In genomic region chr6:169894377-169894960, GRCh38 we compare ENCODE assay signal across 16 cellular contexts.
A peak's percentile ranks its signal among the peaks of the same experiment; 100 is the strongest.
DNase-seq lines count a peak whose midpoint lies in the region; ATAC-seq and TF ChIP-seq lines count a peak whose summit lies in the region.
"Had no signal": no experiment of that assay in that cellular context is flagged by ENCODE, and none has a peak within 500 bp of the region (broad histone marks: within the 10 kb centered on the region; RNA-seq: fewer than 3 reads in every experiment).

No MANE protein-coding gene starts in this region.

- H3K27me3 Mint-ChIP-seq in osteocyte (ENCODE audit: unreplicated experiment) = no peaks in the 10 kb centered on the region
- peaks cover 1% of the 10 kb centered on the region for H3K27me3 Mint-ChIP-seq in activated T-cell treated with anti-CD3 and anti-CD28 coated beads, Interleukin-2, amount 50 U/mL, for 72 hours (ENCODE audit: low read depth)

- H4K8ac ChIP-seq in IMR-90 (ENCODE audit: low read depth in 2 of 2, low read length in 2 of 2) = no peak overlapping the region

- no peak overlapping the region for H3K4me3 ChIP-seq in IMR-90 (ENCODE audit: insufficient read depth, low read depth, low read length)
- H3K4me3 ChIP-seq: GM23338 had no signal

- H3K4me2 ChIP-seq in IMR-90 (ENCODE audit: low read depth, low read length) = no peak overlapping the region
- H3K4me2 ChIP-seq: GM23338 had no signal

- ATAC-seq in IMR-90 (ENCODE audit: low read depth) = no peak
- no peak for ATAC-seq in GM18907 (IDR thresholded peaks at IDR 0.05; ENCODE audit: unreplicated experiment)
- no peak for ATAC-seq in activated T-cell treated with anti-CD3 and anti-CD28 coated beads, Interleukin-2, amount 50 U/mL, for 72 hours (replicated peaks in 1 of 2)
- ATAC-seq: GM23338 had no signal

- H3K4me1 Mint-ChIP-seq in osteocyte (ENCODE audit: unreplicated experiment) = no peaks in the 10 kb centered on the region
- H3K4me1 Mint-ChIP-seq in activated T-cell treated with anti-CD3 and anti-CD28 coated beads, Interleukin-2, amount 50 U/mL, for 72 hours (ENCODE audit: low read depth) = no peaks in the 10 kb centered on the region
- H3K4me1 Mint-ChIP-seq: GM23338 had no signal

- no peak overlapping the region for H3K4me3 Mint-ChIP-seq in osteocyte (ENCODE audit: unreplicated experiment)
- no peak overlapping the region for H3K4me3 Mint-ChIP-seq in activated T-cell treated with anti-CD3 and anti-CD28 coated beads, Interleukin-2, amount 50 U/mL, for 72 hours
- H3K4me3 Mint-ChIP-seq: CD4-positive, CD25-positive, alpha-beta regulatory T cell; CD8-positive, alpha-beta memory T cell; GM23338 had no signal

- in situ Hi-C loops in IMR-90 (cut with MboI; ENCODE audit: low sequenced_read_pairs) = no loop called here

- H4K91ac ChIP-seq in IMR-90 (ENCODE audit: insufficient read depth, low read depth, low read length) = no peak overlapping the region

- BruUV-seq in IMR-90 (replicated peaks; lab: Mats Ljungman, UMichigan) = no TSS peak

- TF ChIP-seq CTCF in IMR-90 (conservative IDR thresholded peaks at IDR 0.05; ENCODE audit: low read depth, low read length) (no peak), osteocyte (IDR thresholded peaks at IDR 0.05) (no peak)

- H3K18ac ChIP-seq in IMR-90 (ENCODE audit: low read depth, low read length) = no peak overlapping the region

- no peak overlapping the region for H3K27ac ChIP-seq in IMR-90 (ENCODE audit: insufficient read depth, low read length)

- no peak overlapping the region for H4K5ac ChIP-seq in IMR-90 (ENCODE audit: low read depth, low read length)

- no peak overlapping the region for H2AK5ac ChIP-seq in IMR-90 (ENCODE audit: low read depth, low read length)

- H2BK15ac ChIP-seq in IMR-90 (ENCODE audit: low read depth, low read length) = no peak overlapping the region

- peak; percentile 10 for DNase-seq in D341Med (ENCODE audit: low spot score)
- DNase-seq in IMR-90 = no peak
- DNase-seq in mesenteric fat pad (ENCODE audit: low spot score) = peak; percentile 41
- DNase-seq in osteocyte (ENCODE audit: extremely low spot score, unreplicated experiment) = peak; percentile 76
- no peak for DNase-seq in dedifferentiated amniotic fluid mesenchymal stem cell (ENCODE audit: extremely low spot score)
- no peak for DNase-seq in activated T-cell treated with anti-CD3 and anti-CD28 coated beads for 4 hours
- no peak for DNase-seq in activated T-cell treated with anti-CD3 and anti-CD28 coated beads, Interleukin-2, amount 50 U/mL, for 72 hours
- DNase-seq: ACHN; BE2C; C1 segment of cervical spinal cord; CD4-positive, CD25-positive, alpha-beta regulatory T cell; CD8-positive, alpha-beta memory T cell; COR-L47; HCEC 1CT had no signal

- H2BK120ac ChIP-seq in IMR-90 (ENCODE audit: low read depth, low read length) = no peak overlapping the region

- H3K27ac Mint-ChIP-seq in osteocyte (ENCODE audit: unreplicated experiment) = no peak overlapping the region
- H3K27ac Mint-ChIP-seq in activated T-cell treated with anti-CD3 and anti-CD28 coated beads, Interleukin-2, amount 50 U/mL, for 72 hours = no peak overlapping the region
- H3K27ac Mint-ChIP-seq: CD4-positive, CD25-positive, alpha-beta regulatory T cell; CD8-positive, alpha-beta memory T cell; GM23338 had no signal

- peaks cover 50% of the 10 kb centered on the region for H3K9me3 ChIP-seq in IMR-90 (ENCODE audit: control insufficient read depth, insufficient read depth, low read length)
- H3K9me3 ChIP-seq: BE2C had no signal

- H2BK20ac ChIP-seq in IMR-90 (ENCODE audit: low read depth, low read length) = no peak overlapping the region

- no peak overlapping the region for H2AK9ac ChIP-seq in IMR-90 (replicated peaks; ENCODE audit: low read depth, low read length, poor library complexity)

- H3K27me3 ChIP-seq in IMR-90 (ENCODE audit: control insufficient read depth, insufficient read depth, low read length) = no peaks in the 10 kb centered on the region
- H3K27me3 ChIP-seq: BE2C had no signal

- no peaks in the 10 kb centered on the region for H3K36me3 Mint-ChIP-seq in osteocyte (ENCODE audit: unreplicated experiment)
- peaks cover 5 to 8% of the 10 kb centered on the region in 2 donors for H3K36me3 Mint-ChIP-seq in activated T-cell treated with anti-CD3 and anti-CD28 coated beads, Interleukin-2, amount 50 U/mL, for 72 hours (ENCODE audit: insufficient read depth in 2 of 2)
- H3K36me3 Mint-ChIP-seq: CD4-positive, CD25-positive, alpha-beta regulatory T cell had no signal

- no peak for TF ChIP-seq POLR2A in IMR-90 (IDR thresholded peaks at IDR 0.05; ENCODE audit: low read depth, low read length)

- H3K36me3 ChIP-seq in IMR-90 (ENCODE audit: control insufficient read depth, insufficient read depth, low read length) = no peaks in the 10 kb centered on the region
- H3K36me3 ChIP-seq: BE2C had no signal

- H3K9ac ChIP-seq in IMR-90 (ENCODE audit: low read depth, low read length) = no peak overlapping the region

- no peaks in the 10 kb centered on the region for H3K9me1 ChIP-seq in IMR-90 (ENCODE audit: insufficient read depth, low read length)

- CTCF ChIA-PET in IMR-90 (lab: Yijun Ruan, JAX) = no interaction called here

- no peaks in the 10 kb centered on the region for H3K79me1 ChIP-seq in IMR-90 (ENCODE audit: low read depth in 1 of 2, low read length in 2 of 2)

- POLR2A ChIA-PET in IMR-90 (lab: Charles Lee; ENCODE audit: unreplicated experiment) = no interaction called here

- H3K9me3 Mint-ChIP-seq in osteocyte (ENCODE audit: unreplicated experiment) = peaks cover 13% of the 10 kb centered on the region
- peaks cover 5 to 6% of the 10 kb centered on the region in 2 donors for H3K9me3 Mint-ChIP-seq in activated T-cell treated with anti-CD3 and anti-CD28 coated beads, Interleukin-2, amount 50 U/mL, for 72 hours

- H3K23ac ChIP-seq in IMR-90 (ENCODE audit: low read depth, low read length) = no peak overlapping the region

- no peak for TF ChIP-seq RAD21 in IMR-90 (IDR thresholded peaks at IDR 0.05; ENCODE audit: low read length)

- H2BK5ac ChIP-seq in IMR-90 (ENCODE audit: low read depth, low read length, poor library complexity, severe bottlenecking) = no peak overlapping the region

- 90% methylated on average over 4 of the region's 21 CpGs; no CpG with 5 or more reads in 1 of the 2 experiments for WGBS in IMR-90 (ENCODE audit: extremely low coverage in 2 of 2, insufficient read length in 1 of 2), 2 experiments

- H3K4me1 ChIP-seq in IMR-90 (ENCODE audit: control insufficient read depth, insufficient read depth, low read length) = no peaks in the 10 kb centered on the region
- H3K4me1 ChIP-seq: BE2C had no signal

- no peak overlapping the region for H3K14ac ChIP-seq in IMR-90 (replicated peaks; ENCODE audit: low read depth, low read length)

- H3K4ac ChIP-seq in IMR-90 (ENCODE audit: low read depth, low read length) = no peak overlapping the region

- peak overlapping the region; percentile 21 for H2AFZ ChIP-seq in IMR-90 (replicated peaks; ENCODE audit: low read length, poor library complexity)
- H2AFZ ChIP-seq: GM23338 had no signal

- dilution Hi-C loops in IMR-90 (cut with HindIII; ENCODE audit: low sequenced_read_pairs, unreplicated experiment) = no loop called here

- H3K56ac ChIP-seq in IMR-90 (ENCODE audit: extremely low read depth, insufficient read depth, low read length) = no peak overlapping the region

- intact Hi-C loops in IMR-90 (cut with micrococcal nuclease) = no loop called here

- no peaks in the 10 kb centered on the region for H4K20me1 ChIP-seq in IMR-90 (ENCODE audit: insufficient read depth, low read length)

TF ChIP-seq in IMR-90, 13 proteins besides CTCF, POLR2A, EP300 and RAD21:
- TF ChIP-seq MAFK (IDR thresholded peaks at IDR 0.05; ENCODE audit: low read depth, low read length) (no peak), CEBPB (IDR thresholded peaks at IDR 0.05; ENCODE audit: low read depth, low read length) (no peak), MAZ (IDR thresholded peaks at IDR 0.05; ENCODE audit: borderline replicate concordance, low read depth, low read length) (no peak), CHD1 (IDR thresholded peaks at IDR 0.05; ENCODE audit: low read depth, low read length) (no peak), RFX5 (IDR thresholded peaks at IDR 0.05; ENCODE audit: low read depth, low read length) (no peak)

Comparison
In these comparisons a context has a peak if more than half of its experiments do, and no peak if none do; other contexts are left out.
1. DNase-seq: peak in D341Med (single experiment), mesenteric fat pad (single experiment) and osteocyte (single experiment); none in IMR-90 (single experiment), dedifferentiated amniotic fluid mesenchymal stem cell (single experiment), activated T-cell treated with anti-CD3 and anti-CD28 coated beads for 4 hours (single experiment) and activated T-cell treated with anti-CD3 and anti-CD28 coated beads, Interleukin-2, amount 50 U/mL, for 72 hours (0 of 2).